Comparison of ENCODE assay signal across 8 cellular contexts in the genomic region with DNA sequence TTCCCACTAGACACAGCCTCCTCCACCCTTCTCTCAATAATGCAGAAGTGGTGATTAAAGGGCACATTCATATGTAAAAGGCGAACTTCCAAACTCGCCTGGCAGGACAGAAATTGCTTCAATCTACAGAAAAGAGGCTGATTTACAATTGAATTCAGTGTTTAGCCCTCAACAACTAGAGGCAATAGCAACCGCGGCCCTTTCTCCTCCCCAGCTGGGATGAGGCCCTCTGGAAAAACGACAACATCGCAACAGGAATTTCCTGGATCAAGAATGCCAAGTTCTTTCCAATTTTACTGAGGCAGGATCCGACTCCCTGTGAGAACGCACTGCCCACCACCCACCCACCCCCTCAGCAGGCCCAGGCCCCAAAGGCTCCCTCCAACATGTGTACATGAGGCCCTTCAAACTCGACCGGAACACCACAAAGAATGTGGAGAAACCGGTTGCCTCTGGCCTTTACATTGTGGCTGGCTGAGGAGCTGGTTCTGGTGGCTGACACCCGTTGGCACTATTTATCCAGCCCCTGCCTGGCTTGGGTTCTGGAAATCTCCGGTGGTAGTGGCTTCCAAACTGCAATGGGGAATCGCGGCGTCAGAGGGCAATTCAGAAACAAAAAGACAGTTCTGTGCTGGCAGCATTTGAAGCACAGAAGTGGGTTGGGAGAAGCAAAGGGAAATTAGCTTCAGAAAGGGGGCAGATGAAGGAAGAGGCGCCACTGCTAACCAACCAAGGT. TPM values are rescaled to one million over a fixed set of nuclear protein-coding genes. Genes with fewer than 3 reads are reported as not detected.
A peak's percentile ranks its signal among the peaks of the same experiment; 100 is the strongest.
DNase-seq lines count a peak whose midpoint lies in the region; ATAC-seq and TF ChIP-seq lines count a peak whose summit lies in the region.

No MANE protein-coding gene starts in this region.

- H3K4me2 ChIP-seq in fibroblast of lung (ENCODE audit: extremely low read depth, insufficient read depth, low read length): peak overlapping the region; percentile 57

- H3K27ac Mint-ChIP-seq in activated naive CD4-positive, alpha-beta T cell treated with anti-CD3 and anti-CD28 coated beads, Interleukin-2, amount 10 ng/mL, durations not matched to agents 7 days and 5 days: peak overlapping the region; percentile 76
- H3K27ac Mint-ChIP-seq in natural killer cell treated with Interleukin-12 subunit alpha and Interleukin-12 subunit beta and Interleukin-15 and Interleukin-18, amount 100 ng/mL, for 72 hours: peak overlapping the region; percentile 98 to 99

- peak overlapping the region; percentile 95 for H3K27ac ChIP-seq in VCaP
- H3K27ac ChIP-seq in fibroblast of lung (ENCODE audit: insufficient read depth, low read length): peak overlapping the region; percentile 99

- H3K9me3 Mint-ChIP-seq in activated naive CD4-positive, alpha-beta T cell treated with anti-CD3 and anti-CD28 coated beads, Interleukin-2, amount 10 ng/mL, durations not matched to agents 7 days and 5 days: no peaks in the 10 kb centered on the region
- no peaks in the 10 kb centered on the region for H3K9me3 Mint-ChIP-seq in natural killer cell treated with Interleukin-12 subunit alpha and Interleukin-12 subunit beta and Interleukin-15 and Interleukin-18, amount 100 ng/mL, for 72 hours

- H3K4me3 Mint-ChIP-seq in activated naive CD4-positive, alpha-beta T cell treated with anti-CD3 and anti-CD28 coated beads, Interleukin-2, amount 10 ng/mL, durations not matched to agents 7 days and 5 days: no peak overlapping the region
- H3K4me3 Mint-ChIP-seq in natural killer cell treated with Interleukin-12 subunit alpha and Interleukin-12 subunit beta and Interleukin-15 and Interleukin-18, amount 100 ng/mL, for 72 hours: peak overlapping the region; percentile 82

- peak overlapping the region; percentile 57 for H3K9ac ChIP-seq in fibroblast of lung (ENCODE audit: insufficient read depth, low read length)

- peaks cover 49% of the 10 kb centered on the region for H3K79me2 ChIP-seq in fibroblast of lung (ENCODE audit: control insufficient read depth, insufficient read depth, low read length)

- ATAC-seq in natural killer cell treated with Interleukin-12 subunit alpha and Interleukin-12 subunit beta and Interleukin-15 and Interleukin-18, amount 100 ng/mL, for 72 hours: no peak
- ATAC-seq in HG02678 (IDR thresholded peaks at IDR 0.05; ENCODE audit: unreplicated experiment): no peak

- CTCF ChIA-PET in activated naive CD4-positive, alpha-beta T cell treated with anti-CD3 and anti-CD28 coated beads, Interleukin-2, amount 10 ng/mL, durations not matched to agents 7 days and 5 days (lab: Charles Lee): interaction anchor here (1.8 kb wide), 1 partner anchor 46 kb away, joined by 5 read pairs; no protein-coding TSS in a partner anchor

- no peak for DNase-seq in activated naive CD4-positive, alpha-beta T cell treated with anti-CD3 and anti-CD28 coated beads, Interleukin-2, amount 10 ng/mL, durations not matched to agents 7 days and 5 days
- no peak for DNase-seq in activated naive CD4-positive, alpha-beta T cell (lab: John Stamatoyannopoulos, UW)
- DNase-seq in fibroblast of lung (ENCODE audit: low read depth in 2 of 2) (peak; percentile 70 to 87), GM19240 (ENCODE audit: insufficient read length, low spot score) (no peak)
- no peak for DNase-seq in natural killer cell treated with Interleukin-12 subunit alpha and Interleukin-12 subunit beta and Interleukin-15 and Interleukin-18, amount 100 ng/mL, for 72 hours (ENCODE audit: low spot score)
- DNase-seq in stimulated activated naive CD4-positive, alpha-beta T cell treated with Interleukin-2 at 50 U/mL for 16 hours (lab: John Stamatoyannopoulos, UW): no peak

- H3K9me3 ChIP-seq in fibroblast of lung (ENCODE audit: control insufficient read depth, insufficient read depth, low read depth, low read length): no peaks in the 10 kb centered on the region

- no peak for TF ChIP-seq CTCF in VCaP (conservative IDR thresholded peaks at IDR 0.05)
- TF ChIP-seq CTCF in fibroblast of lung (conservative IDR thresholded peaks at IDR 0.05 in 1 of 2, IDR thresholded peaks at IDR 0.05 in 1 of 2; ENCODE audit: low read depth in 1 of 2, low read length in 2 of 2): no peak

- no peaks in the 10 kb centered on the region for H3K27me3 Mint-ChIP-seq in activated naive CD4-positive, alpha-beta T cell treated with anti-CD3 and anti-CD28 coated beads, Interleukin-2, amount 10 ng/mL, durations not matched to agents 7 days and 5 days
- H3K27me3 Mint-ChIP-seq in natural killer cell treated with Interleukin-12 subunit alpha and Interleukin-12 subunit beta and Interleukin-15 and Interleukin-18, amount 100 ng/mL, for 72 hours: no peaks in the 10 kb centered on the region

- H3K4me1 Mint-ChIP-seq in activated naive CD4-positive, alpha-beta T cell treated with anti-CD3 and anti-CD28 coated beads, Interleukin-2, amount 10 ng/mL, durations not matched to agents 7 days and 5 days: peaks cover 77% of the 10 kb centered on the region
- peaks cover 52 to 61% of the 10 kb centered on the region in 2 donors for H3K4me1 Mint-ChIP-seq in natural killer cell treated with Interleukin-12 subunit alpha and Interleukin-12 subunit beta and Interleukin-15 and Interleukin-18, amount 100 ng/mL, for 72 hours (ENCODE audit: low read depth in 2 of 2)

- peak overlapping the region; percentile 12 for H2AFZ ChIP-seq in fibroblast of lung (ENCODE audit: low read length)

- no peaks in the 10 kb centered on the region for H3K27me3 ChIP-seq in fibroblast of lung (ENCODE audit: control insufficient read depth, insufficient read depth, low read length)

- H3K36me3 ChIP-seq in fibroblast of lung (ENCODE audit: control insufficient read depth, insufficient read depth, low read length): no peaks in the 10 kb centered on the region

- H3K4me1 ChIP-seq in fibroblast of lung (ENCODE audit: control insufficient read depth, extremely low read depth, insufficient read depth, low read length): peaks cover 43% of the 10 kb centered on the region

- peak overlapping the region in 1 of 4 experiments; percentile 24 for H3K4me3 ChIP-seq in fibroblast of lung (replicated peaks in 1 of 4; ENCODE audit: control extremely low read depth in 1 of 4, insufficient read depth in 1 of 4, low read depth in 3 of 4, low read length in 4 of 4)

- no peaks in the 10 kb centered on the region for H4K20me1 ChIP-seq in fibroblast of lung (ENCODE audit: control insufficient read depth, extremely low read depth, insufficient read depth, low read length)

- peaks cover 24% of the 10 kb centered on the region for H3K36me3 Mint-ChIP-seq in activated naive CD4-positive, alpha-beta T cell treated with anti-CD3 and anti-CD28 coated beads, Interleukin-2, amount 10 ng/mL, durations not matched to agents 7 days and 5 days
- H3K36me3 Mint-ChIP-seq in natural killer cell treated with Interleukin-12 subunit alpha and Interleukin-12 subunit beta and Interleukin-15 and Interleukin-18, amount 100 ng/mL, for 72 hours: no peaks in the 10 kb centered on the region

RNA-seq across cellular contexts. Expression of a gene that starts 36.8 kb away (rescaled TPM):
- total RNA-seq in fibroblast of lung: 7.4 and 13.0 TPM in 2 replicates
- polyA plus RNA-seq in fibroblast of lung: 12.6 and 17.6 TPM in 2 replicates
- polyA plus RNA-seq in fibroblast of lung (2012): 12.3 and 14.2 TPM in 2 replicates
- 8.4 and 14.3 TPM in 2 replicates for polyA minus RNA-seq in fibroblast of lung (ENCODE audit: low replicate concordance)
- 10 to 100 TPM; 42.1 to 65.7 TPM for total RNA-seq in natural killer cell treated with Interleukin-12 subunit alpha and Interleukin-12 subunit beta and Interleukin-15 and Interleukin-18, amount 100 ng/mL, for 72 hours

Comparison
In these comparisons a context has a peak if more than half of its experiments do, and no peak if none do; other contexts are left out.
1. DNase-seq: peak in fibroblast of lung (2 of 2); none in activated naive CD4-positive, alpha-beta T cell treated with anti-CD3 and anti-CD28 coated beads, Interleukin-2, amount 10 ng/mL, durations not matched to agents 7 days and 5 days (single experiment), activated naive CD4-positive, alpha-beta T cell (0 of 4), natural killer cell treated with Interleukin-12 subunit alpha and Interleukin-12 subunit beta and Interleukin-15 and Interleukin-18, amount 100 ng/mL, for 72 hours (single experiment), GM19240 (single experiment) and stimulated activated naive CD4-positive, alpha-beta T cell treated with Interleukin-2 at 50 U/mL for 16 hours (single experiment).